Comparison of ENCODE assay signal across 31 cellular contexts in the genomic region with DNA sequence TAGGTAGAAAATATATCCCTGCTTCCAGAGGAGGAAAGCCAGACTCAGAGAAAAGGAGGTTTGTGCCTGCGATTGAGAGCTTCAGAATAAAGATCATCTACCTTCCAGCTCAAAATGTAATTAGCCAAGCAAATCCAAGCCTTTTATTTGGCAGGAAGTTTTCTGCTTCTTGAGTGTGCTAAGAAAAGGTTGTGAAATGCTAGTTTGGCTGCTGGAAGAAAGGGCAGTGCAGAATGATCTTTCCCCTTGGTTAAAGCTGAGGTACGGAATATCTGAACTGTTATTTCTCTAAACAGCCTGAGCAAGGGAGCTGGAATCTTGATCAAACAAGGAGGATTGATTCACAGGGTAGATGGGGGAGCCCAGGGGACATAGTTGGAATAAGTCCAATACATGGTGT. TPM values are rescaled to one million over a fixed set of nuclear protein-coding genes. Genes with fewer than 3 reads are reported as not detected.
DNase-seq lines count a peak whose midpoint lies in the region; ATAC-seq and TF ChIP-seq lines count a peak whose summit lies in the region.
"Had no signal": no experiment of that assay in that cellular context is flagged by ENCODE, and none has a peak within 500 bp of the region (broad histone marks: within the 10 kb centered on the region; RNA-seq: fewer than 3 reads in every experiment).

No MANE protein-coding gene starts in this region.

- no peaks in the 10 kb centered on the region for H3K27me3 ChIP-seq in right cardiac atrium (ENCODE audit: control insufficient read depth, insufficient read depth)
- no peaks in the 10 kb centered on the region for H3K27me3 ChIP-seq in aorta (ENCODE audit: control insufficient read depth in 1 of 2, insufficient read depth in 2 of 2, low read length in 1 of 2)
- H3K27me3 ChIP-seq: BE2C, brain microvascular endothelial cell, tibial artery had no signal

- no peak overlapping the region for H3K4me3 Mint-ChIP-seq in progenitor cell of endocrine pancreas (ENCODE audit: low read depth)
- H3K4me3 Mint-ChIP-seq: activated CD8-positive, alpha-beta T cell treated with anti-CD3 and anti-CD28 coated beads for 36 hours; activated T-helper 1 cell treated with anti-CD3 and anti-CD28 coated beads, Interleukin-12 subunit alpha, Interleukin-12 subunit beta, Interleukin-2, Interleukin-4 antibody, amounts not matched to agents 30 ng/mL and 10 ng/mL and 1 ng/mL, durations not matched to agents 14 hours and 24 hours and 36 hours; CD8-positive, alpha-beta T cell; HFFc6; mesothelial cell of epicardium; stimulated activated naive CD8-positive, alpha-beta T cell treated with anti-CD3 and anti-CD28 coated beads, Interleukin-15, Interleukin-2, amounts not matched to agents 100 ng/mL and 50 ng/mL, for 24 hours had no signal

- no peaks in the 10 kb centered on the region for H3K36me3 Mint-ChIP-seq in progenitor cell of endocrine pancreas (ENCODE audit: insufficient read depth)
- H3K36me3 Mint-ChIP-seq: CD8-positive, alpha-beta T cell; mesothelial cell of epicardium had no signal

- intact Hi-C loops in right cardiac atrium (cut with DNase I) (no loop called here), Right ventricle myocardium superior (cut with DNase I) (no loop called here), aorta (cut with DNase I) (no loop called here)

- peaks cover 14% of the 10 kb centered on the region for H3K4me1 Mint-ChIP-seq in progenitor cell of endocrine pancreas (ENCODE audit: low read depth)

- H3K4me1 ChIP-seq in right cardiac atrium (ENCODE audit: control insufficient read depth, insufficient read depth, low read length) (no peaks in the 10 kb centered on the region), aorta (ENCODE audit: control insufficient read depth in 1 of 2, insufficient read depth in 2 of 2, low read length in 2 of 2) (no peaks in the 10 kb centered on the region)
- H3K4me1 ChIP-seq: BE2C, tibial artery had no signal

- no peaks in the 10 kb centered on the region for H3K36me3 ChIP-seq in aorta (ENCODE audit: control insufficient read depth in 1 of 2, insufficient read depth in 2 of 2, low read length in 1 of 2)
- H3K36me3 ChIP-seq: BE2C, brain microvascular endothelial cell, tibial artery had no signal

- no peak overlapping the region for H3K4me3 ChIP-seq in right cardiac atrium (ENCODE audit: low read length)
- H3K4me3 ChIP-seq in epithelial cell of esophagus (ENCODE audit: low read length): no peak overlapping the region
- no peak overlapping the region for H3K4me3 ChIP-seq in aorta (ENCODE audit: low read length in 2 of 2)
- H3K4me3 ChIP-seq: tibial artery had no signal

- 39% methylated on average over 2 of the region's 2 CpGs for WGBS in right cardiac atrium
- WGBS in aorta, 2 donors: 6 to 10% methylated on average over 2 of the region's 2 CpGs

- peak overlapping the region; percentile 3 for H3K27ac Mint-ChIP-seq in progenitor cell of endocrine pancreas
- H3K27ac Mint-ChIP-seq: activated CD8-positive, alpha-beta T cell treated with anti-CD3 and anti-CD28 coated beads for 36 hours; activated T-helper 1 cell treated with anti-CD3 and anti-CD28 coated beads, Interleukin-12 subunit alpha, Interleukin-12 subunit beta, Interleukin-2, Interleukin-4 antibody, amounts not matched to agents 30 ng/mL and 10 ng/mL and 1 ng/mL, durations not matched to agents 14 hours and 24 hours and 36 hours; CD8-positive, alpha-beta T cell; HFFc6; mesothelial cell of epicardium; stimulated activated naive CD8-positive, alpha-beta T cell treated with anti-CD3 and anti-CD28 coated beads, Interleukin-15, Interleukin-2, amounts not matched to agents 100 ng/mL and 50 ng/mL, for 24 hours had no signal

- no peak for TF ChIP-seq CTCF in epithelial cell of esophagus (IDR thresholded peaks at IDR 0.05; ENCODE audit: insufficient read depth, low read depth, low read length, missing control alignments)
- no peak for TF ChIP-seq CTCF in progenitor cell of endocrine pancreas (IDR thresholded peaks at IDR 0.05; ENCODE audit: unreplicated experiment)

- ATAC-seq in right cardiac atrium (peak; percentile 60 to 69), Right ventricle myocardium superior (ENCODE audit: poor library complexity) (no peak), aorta (ENCODE audit: low FRiP score) (peak; percentile 26), GM21737 (IDR thresholded peaks at IDR 0.05; ENCODE audit: unreplicated experiment) (no peak)
- ATAC-seq: activated CD8-positive, alpha-beta T cell treated with anti-CD3 and anti-CD28 coated beads for 36 hours; CD8-positive, alpha-beta T cell had no signal

- in situ Hi-C loops in KBM-7 (cut with MboI; ENCODE audit: low pct_unique_long_range_greater_than_20kb, low sequenced_read_pairs): no loop called here

- H3K9me3 ChIP-seq in right cardiac atrium (ENCODE audit: control insufficient read depth, low read length) (no peaks in the 10 kb centered on the region), aorta (ENCODE audit: control insufficient read depth, low read length) (no peaks in the 10 kb centered on the region)
- H3K9me3 ChIP-seq: BE2C, tibial artery had no signal

- H3K27me3 Mint-ChIP-seq in progenitor cell of endocrine pancreas: no peaks in the 10 kb centered on the region
- H3K27me3 Mint-ChIP-seq: activated CD8-positive, alpha-beta T cell treated with anti-CD3 and anti-CD28 coated beads for 36 hours; stimulated activated naive CD8-positive, alpha-beta T cell treated with anti-CD3 and anti-CD28 coated beads, Interleukin-15, Interleukin-2, amounts not matched to agents 100 ng/mL and 50 ng/mL, for 24 hours had no signal

- peaks cover 3% of the 10 kb centered on the region for H3K9me3 Mint-ChIP-seq in progenitor cell of endocrine pancreas (ENCODE audit: low read depth)

- H3K27ac ChIP-seq in right cardiac atrium (ENCODE audit: low read length) (no peak overlapping the region), aorta (ENCODE audit: low read depth in 1 of 2, low read length in 2 of 2) (peak overlapping the region in 1 of 2 donors; percentile 51)
- H3K27ac ChIP-seq: brain microvascular endothelial cell, tibial artery had no signal

- DNase-seq in right cardiac atrium (no peak), Right ventricle myocardium superior (no peak), epithelial cell of esophagus (ENCODE audit: low read depth) (peak; percentile 4), progenitor cell of endocrine pancreas (ENCODE audit: low spot score, unreplicated experiment) (no peak), aorta (no peak), cerebellar nuclear complex (lab: John Stamatoyannopoulos, UW) (no peak), KBM-7 (no peak)
- DNase-seq: activated CD8-positive, alpha-beta memory T cell treated with anti-CD3 and anti-CD28 coated beads, Interleukin-2, amount 50 U/mL, for 48 hours; activated CD8-positive, alpha-beta T cell treated with anti-CD3 and anti-CD28 coated beads for 36 hours; activated naive CD4-positive, alpha-beta T cell treated with Interleukin-2 at 50 U/mL for 16 hours; BE2C; CD8-positive, alpha-beta T cell; GOT3; HFFc6; left ventricle myocardium superior; NCI-H2171; NCI-H524; NK-92 treated with Interleukin-12 subunit alpha and Interleukin-12 subunit beta, amount 100 ng/mL, for 24 hours; retina; SHP77; stimulated activated CD4-positive, alpha-beta T cell treated with anti-CD3 and anti-CD28 coated beads, Interleukin-2, amount 100 ng/mL, for 24 hours had no signal

RNA-seq across cellular contexts. Expression of a gene that starts 59.7 kb away (rescaled TPM):
- total RNA-seq in right cardiac atrium (under 1 TPM in 2 of 4 donors, not detected in 2; 0.21 to 0.28 TPM), Right ventricle myocardium superior (not detected), progenitor cell of endocrine pancreas (not detected in 2 replicates), aorta (not detected)
- polyA plus RNA-seq in right cardiac atrium (not detected), aorta (under 1 TPM in 1 of 2 donors, not detected in 1; 0.77 TPM)
- total RNA-seq: activated CD8-positive, alpha-beta T cell treated with anti-CD3 and anti-CD28 coated beads for 36 hours; activated T-helper 1 cell treated with anti-CD3 and anti-CD28 coated beads, Interleukin-12 subunit alpha, Interleukin-12 subunit beta, Interleukin-2, Interleukin-4 antibody, amounts not matched to agents 30 ng/mL and 10 ng/mL and 1 ng/mL, durations not matched to agents 14 hours and 24 hours and 36 hours; CD8-positive, alpha-beta T cell; glomerular endothelial cell; HFFc6; left ventricle myocardium superior; LHCN-M2; mesothelial cell of epicardium; T-helper 2 cell treated with Interferon-gamma antibody and Interleukin-4, amounts not matched to agents 100 ng/mL and 5 ng/mL, for 36 hours had no signal
- polyA plus RNA-seq: adipose tissue had no signal

Comparison
In these comparisons a context has a peak if more than half of its experiments do, and no peak if none do; other contexts are left out.
1. ATAC-seq: peak in right cardiac atrium (2 of 2) and aorta (single experiment); none in Right ventricle myocardium superior (single experiment) and GM21737 (single experiment).